ENCODE assay signal across 1 cellular context in the genomic region with DNA sequence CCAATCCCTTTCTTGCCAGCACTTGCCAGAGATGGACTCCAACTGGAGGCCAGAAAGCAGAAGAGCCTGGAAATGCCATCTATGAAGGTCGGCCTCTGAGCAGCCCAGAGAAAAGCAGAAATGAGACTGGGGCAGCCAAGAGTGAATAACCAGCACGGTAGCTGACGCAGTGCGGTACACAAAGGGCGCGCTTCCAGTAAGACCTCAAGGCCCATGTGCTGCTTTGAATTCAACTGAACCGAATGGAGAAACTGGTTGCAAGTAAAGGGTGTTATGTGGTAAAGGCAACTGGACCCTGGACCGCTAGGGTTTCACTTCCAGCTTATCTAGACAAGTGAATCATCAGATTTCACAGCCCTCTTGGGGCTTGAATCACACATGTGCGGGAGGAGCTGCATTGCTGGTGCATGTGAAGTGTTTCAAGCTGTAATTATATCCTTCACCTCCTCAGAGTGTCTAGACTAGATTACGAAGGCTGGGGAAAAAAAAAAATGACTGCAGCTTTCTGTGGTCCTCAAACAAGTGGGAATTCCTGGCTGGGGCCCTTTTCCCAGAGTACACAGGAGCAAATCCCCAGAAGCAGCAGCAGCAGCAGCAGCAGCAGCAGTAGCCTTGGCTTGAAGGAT.
A peak's percentile ranks its signal among the peaks of the same experiment; 100 is the strongest.
TF ChIP-seq lines count a peak whose summit lies in the region.

No MANE protein-coding gene starts in this region.

TF ChIP-seq in HEK293, 187 proteins besides CTCF, POLR2A, EP300 and RAD21 (continued from another document and continues in another):
- TF ChIP-seq, protein P1, sequence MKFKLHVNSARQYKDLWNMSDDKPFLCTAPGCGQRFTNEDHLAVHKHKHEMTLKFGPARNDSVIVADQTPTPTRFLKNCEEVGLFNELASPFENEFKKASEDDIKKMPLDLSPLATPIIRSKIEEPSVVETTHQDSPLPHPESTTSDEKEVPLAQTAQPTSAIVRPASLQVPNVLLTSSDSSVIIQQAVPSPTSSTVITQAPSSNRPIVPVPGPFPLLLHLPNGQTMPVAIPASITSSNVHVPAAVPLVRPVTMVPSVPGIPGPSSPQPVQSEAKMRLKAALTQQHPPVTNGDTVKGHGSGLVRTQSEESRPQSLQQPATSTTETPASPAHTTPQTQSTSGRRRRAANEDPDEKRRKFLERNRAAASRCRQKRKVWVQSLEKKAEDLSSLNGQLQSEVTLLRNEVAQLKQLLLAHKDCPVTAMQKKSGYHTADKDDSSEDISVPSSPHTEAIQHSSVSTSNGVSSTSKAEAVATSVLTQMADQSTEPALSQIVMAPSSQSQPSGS (tag by site-specific recombination; IDR thresholded peaks at IDR 0.05; ENCODE audit: low read depth), result peak; percentile 60; the same call in 1 of the 2 replicates
- TF ChIP-seq KLF7 (tag by site-specific recombination; IDR thresholded peaks at IDR 0.05; ENCODE audit: borderline replicate concordance) (no peak), ZNF76 (tag by site-specific recombination; IDR thresholded peaks at IDR 0.05; ENCODE audit: borderline replicate concordance, low read depth) (peak; percentile 24; the same call in 1 of the 2 replicates), ZNF561 (tag by site-specific recombination; IDR thresholded peaks at IDR 0.05; ENCODE audit: borderline replicate concordance) (peak; percentile 71), ZSCAN30 (tag by site-specific recombination; IDR thresholded peaks at IDR 0.05) (peak; percentile 66; the same call in 1 of the 2 replicates), ZNF654 (tag by site-specific recombination; IDR thresholded peaks at IDR 0.05; ENCODE audit: low read depth) (no peak), ZNF626 (tag by site-specific recombination; IDR thresholded peaks at IDR 0.05) (no peak), REPIN1 (tag by site-specific recombination; IDR thresholded peaks at IDR 0.05; ENCODE audit: low read depth) (no peak), ZNF341 (tag by site-specific recombination; IDR thresholded peaks at IDR 0.05; ENCODE audit: low read depth) (0 out of 2 replicates have a peak, but pooled peaks have one; percentile 31), MZF1 (tag by site-specific recombination; IDR thresholded peaks at IDR 0.05; ENCODE audit: borderline replicate concordance) (peak; percentile 80), ZNF600 (tag by site-specific recombination; IDR thresholded peaks at IDR 0.05) (peak; percentile 87), ZNF792 (tag by site-specific recombination; IDR thresholded peaks at IDR 0.05) (no peak), ZNF785 (tag by site-specific recombination; IDR thresholded peaks at IDR 0.05) (no peak), OSR2 (tag by site-specific recombination; IDR thresholded peaks at IDR 0.05) (peak; percentile 97), ZBTB21 (tag by site-specific recombination; IDR thresholded peaks at IDR 0.05) (0 out of 2 replicates have a peak, but pooled peaks have one; percentile 18), FEZF1 (tag by site-specific recombination; IDR thresholded peaks at IDR 0.05) (peak; percentile 73), GLI4 (tag by site-specific recombination; IDR thresholded peaks at IDR 0.05) (no peak), SCRT2 (tag by site-specific recombination; IDR thresholded peaks at IDR 0.05) (peak; percentile 88), ZNF112 (tag by site-specific recombination; IDR thresholded peaks at IDR 0.05) (no peak), GLIS1 (tag by site-specific recombination; IDR thresholded peaks at IDR 0.05) (peak; percentile 90), OVOL3 (tag by site-specific recombination; IDR thresholded peaks at IDR 0.05) (peak; percentile 90), ZNF2 (tag by site-specific recombination; IDR thresholded peaks at IDR 0.05) (peak; percentile 82), TCF7L2 (IDR thresholded peaks at IDR 0.05; ENCODE audit: borderline replicate concordance, low read depth, low read length) (no peak), ZNF747 (tag by site-specific recombination; IDR thresholded peaks at IDR 0.05) (no peak), ZNF629 (tag by site-specific recombination; IDR thresholded peaks at IDR 0.05) (peak; percentile 91), ZNF843 (tag by site-specific recombination; IDR thresholded peaks at IDR 0.05) (peak; percentile 91), ZNF114 (tag by site-specific recombination; IDR thresholded peaks at IDR 0.05) (no peak), TRIM28 (IDR thresholded peaks at IDR 0.05; ENCODE audit: borderline replicate concordance, low read length) (peak; percentile 96), BCL11B (tag by site-specific recombination; IDR thresholded peaks at IDR 0.05; ENCODE audit: low read depth) (no peak), SP7 (tag by site-specific recombination; IDR thresholded peaks at IDR 0.05) (peak; percentile 98), ZBTB8A (tag by site-specific recombination; IDR thresholded peaks at IDR 0.05) (peak; percentile 48), ZNF416 (tag by site-specific recombination; IDR thresholded peaks at IDR 0.05) (no peak), ZSCAN16 (tag by site-specific recombination; IDR thresholded peaks at IDR 0.05) (0 out of 2 replicates have a peak, but pooled peaks have one; percentile 41)
- TF ChIP-seq, protein P2, sequence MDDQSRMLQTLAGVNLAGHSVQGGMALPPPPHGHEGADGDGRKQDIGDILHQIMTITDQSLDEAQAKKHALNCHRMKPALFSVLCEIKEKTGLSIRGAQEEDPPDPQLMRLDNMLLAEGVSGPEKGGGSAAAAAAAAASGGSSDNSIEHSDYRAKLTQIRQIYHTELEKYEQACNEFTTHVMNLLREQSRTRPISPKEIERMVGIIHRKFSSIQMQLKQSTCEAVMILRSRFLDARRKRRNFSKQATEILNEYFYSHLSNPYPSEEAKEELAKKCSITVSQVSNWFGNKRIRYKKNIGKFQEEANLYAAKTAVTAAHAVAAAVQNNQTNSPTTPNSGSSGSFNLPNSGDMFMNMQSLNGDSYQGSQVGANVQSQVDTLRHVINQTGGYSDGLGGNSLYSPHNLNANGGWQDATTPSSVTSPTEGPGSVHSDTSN (CRISPR knock-in tag; IDR thresholded peaks at IDR 0.05), result no peak
- TF ChIP-seq, protein P3, sequence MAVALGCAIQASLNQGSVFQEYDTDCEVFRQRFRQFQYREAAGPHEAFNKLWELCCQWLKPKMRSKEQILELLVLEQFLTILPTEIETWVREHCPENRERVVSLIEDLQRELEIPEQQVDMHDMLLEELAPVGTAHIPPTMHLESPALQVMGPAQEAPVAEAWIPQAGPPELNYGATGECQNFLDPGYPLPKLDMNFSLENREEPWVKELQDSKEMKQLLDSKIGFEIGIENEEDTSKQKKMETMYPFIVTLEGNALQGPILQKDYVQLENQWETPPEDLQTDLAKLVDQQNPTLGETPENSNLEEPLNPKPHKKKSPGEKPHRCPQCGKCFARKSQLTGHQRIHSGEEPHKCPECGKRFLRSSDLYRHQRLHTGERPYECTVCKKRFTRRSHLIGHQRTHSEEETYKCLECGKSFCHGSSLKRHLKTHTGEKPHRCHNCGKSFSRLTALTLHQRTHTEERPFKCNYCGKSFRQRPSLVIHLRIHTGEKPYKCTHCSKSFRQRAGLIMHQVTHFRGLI (tag by site-specific recombination; IDR thresholded peaks at IDR 0.05), result peak; percentile 28; the same call in 1 of the 2 replicates
- TF ChIP-seq, protein P4, sequence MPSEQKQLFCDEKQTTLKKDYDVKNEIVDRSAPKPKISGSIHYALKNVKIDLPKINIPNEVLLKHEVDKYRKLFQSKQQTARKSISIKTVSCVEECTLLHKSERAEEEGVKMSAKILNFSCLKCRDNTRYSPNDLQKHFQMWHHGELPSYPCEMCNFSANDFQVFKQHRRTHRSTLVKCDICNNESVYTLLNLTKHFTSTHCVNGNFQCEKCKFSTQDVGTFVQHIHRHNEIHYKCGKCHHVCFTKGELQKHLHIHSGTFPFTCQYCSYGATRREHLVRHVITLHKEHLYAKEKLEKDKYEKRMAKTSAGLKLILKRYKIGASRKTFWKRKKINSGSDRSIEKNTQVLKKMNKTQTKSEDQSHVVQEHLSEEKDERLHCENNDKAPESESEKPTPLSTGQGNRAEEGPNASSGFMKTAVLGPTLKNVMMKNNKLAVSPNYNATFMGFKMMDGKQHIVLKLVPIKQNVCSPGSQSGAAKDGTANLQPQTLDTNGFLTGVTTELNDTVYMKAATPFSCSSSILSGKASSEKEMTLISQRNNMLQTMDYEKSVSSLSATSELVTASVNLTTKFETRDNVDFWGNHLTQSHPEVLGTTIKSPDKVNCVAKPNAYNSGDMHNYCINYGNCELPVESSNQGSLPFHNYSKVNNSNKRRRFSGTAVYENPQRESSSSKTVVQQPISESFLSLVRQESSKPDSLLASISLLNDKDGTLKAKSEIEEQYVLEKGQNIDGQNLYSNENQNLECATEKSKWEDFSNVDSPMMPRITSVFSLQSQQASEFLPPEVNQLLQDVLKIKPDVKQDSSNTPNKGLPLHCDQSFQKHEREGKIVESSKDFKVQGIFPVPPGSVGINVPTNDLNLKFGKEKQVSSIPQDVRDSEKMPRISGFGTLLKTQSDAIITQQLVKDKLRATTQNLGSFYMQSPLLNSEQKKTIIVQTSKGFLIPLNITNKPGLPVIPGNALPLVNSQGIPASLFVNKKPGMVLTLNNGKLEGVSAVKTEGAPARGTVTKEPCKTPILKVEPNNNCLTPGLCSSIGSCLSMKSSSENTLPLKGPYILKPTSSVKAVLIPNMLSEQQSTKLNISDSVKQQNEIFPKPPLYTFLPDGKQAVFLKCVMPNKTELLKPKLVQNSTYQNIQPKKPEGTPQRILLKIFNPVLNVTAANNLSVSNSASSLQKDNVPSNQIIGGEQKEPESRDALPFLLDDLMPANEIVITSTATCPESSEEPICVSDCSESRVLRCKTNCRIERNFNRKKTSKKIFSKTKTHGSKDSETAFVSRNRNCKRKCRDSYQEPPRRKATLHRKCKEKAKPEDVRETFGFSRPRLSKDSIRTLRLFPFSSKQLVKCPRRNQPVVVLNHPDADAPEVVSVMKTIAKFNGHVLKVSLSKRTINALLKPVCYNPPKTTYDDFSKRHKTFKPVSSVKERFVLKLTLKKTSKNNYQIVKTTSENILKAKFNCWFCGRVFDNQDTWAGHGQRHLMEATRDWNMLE (tag by site-specific recombination; conservative IDR thresholded peaks at IDR 0.05; ENCODE audit: low read depth), result no peak; the same call in 1 of the 2 replicates
- TF ChIP-seq, protein P5, sequence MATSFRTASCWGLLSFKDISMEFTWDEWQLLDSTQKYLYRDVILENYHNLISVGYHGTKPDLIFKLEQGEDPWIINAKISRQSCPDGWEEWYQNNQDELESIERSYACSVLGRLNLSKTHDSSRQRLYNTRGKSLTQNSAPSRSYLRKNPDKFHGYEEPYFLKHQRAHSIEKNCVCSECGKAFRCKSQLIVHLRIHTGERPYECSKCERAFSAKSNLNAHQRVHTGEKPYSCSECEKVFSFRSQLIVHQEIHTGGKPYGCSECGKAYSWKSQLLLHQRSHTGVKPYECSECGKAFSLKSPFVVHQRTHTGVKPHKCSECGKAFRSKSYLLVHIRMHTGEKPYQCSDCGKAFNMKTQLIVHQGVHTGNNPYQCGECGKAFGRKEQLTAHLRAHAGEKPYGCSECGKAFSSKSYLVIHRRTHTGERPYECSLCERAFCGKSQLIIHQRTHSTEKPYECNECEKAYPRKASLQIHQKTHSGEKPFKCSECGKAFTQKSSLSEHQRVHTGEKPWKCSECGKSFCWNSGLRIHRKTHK (tag by site-specific recombination; IDR thresholded peaks at IDR 0.05), result no peak
- TF ChIP-seq, protein P6, sequence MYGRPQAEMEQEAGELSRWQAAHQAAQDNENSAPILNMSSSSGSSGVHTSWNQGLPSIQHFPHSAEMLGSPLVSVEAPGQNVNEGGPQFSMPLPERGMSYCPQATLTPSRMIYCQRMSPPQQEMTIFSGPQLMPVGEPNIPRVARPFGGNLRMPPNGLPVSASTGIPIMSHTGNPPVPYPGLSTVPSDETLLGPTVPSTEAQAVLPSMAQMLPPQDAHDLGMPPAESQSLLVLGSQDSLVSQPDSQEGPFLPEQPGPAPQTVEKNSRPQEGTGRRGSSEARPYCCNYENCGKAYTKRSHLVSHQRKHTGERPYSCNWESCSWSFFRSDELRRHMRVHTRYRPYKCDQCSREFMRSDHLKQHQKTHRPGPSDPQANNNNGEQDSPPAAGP (tag by site-specific recombination; IDR thresholded peaks at IDR 0.05), result peak; percentile 90
- TF ChIP-seq, protein P7, sequence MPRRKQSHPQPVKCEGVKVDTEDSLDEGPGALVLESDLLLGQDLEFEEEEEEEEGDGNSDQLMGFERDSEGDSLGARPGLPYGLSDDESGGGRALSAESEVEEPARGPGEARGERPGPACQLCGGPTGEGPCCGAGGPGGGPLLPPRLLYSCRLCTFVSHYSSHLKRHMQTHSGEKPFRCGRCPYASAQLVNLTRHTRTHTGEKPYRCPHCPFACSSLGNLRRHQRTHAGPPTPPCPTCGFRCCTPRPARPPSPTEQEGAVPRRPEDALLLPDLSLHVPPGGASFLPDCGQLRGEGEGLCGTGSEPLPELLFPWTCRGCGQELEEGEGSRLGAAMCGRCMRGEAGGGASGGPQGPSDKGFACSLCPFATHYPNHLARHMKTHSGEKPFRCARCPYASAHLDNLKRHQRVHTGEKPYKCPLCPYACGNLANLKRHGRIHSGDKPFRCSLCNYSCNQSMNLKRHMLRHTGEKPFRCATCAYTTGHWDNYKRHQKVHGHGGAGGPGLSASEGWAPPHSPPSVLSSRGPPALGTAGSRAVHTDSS (tag by site-specific recombination; IDR thresholded peaks at IDR 0.05), result peak; percentile 34; the same call in 1 of the 2 replicates
- TF ChIP-seq, protein P8, sequence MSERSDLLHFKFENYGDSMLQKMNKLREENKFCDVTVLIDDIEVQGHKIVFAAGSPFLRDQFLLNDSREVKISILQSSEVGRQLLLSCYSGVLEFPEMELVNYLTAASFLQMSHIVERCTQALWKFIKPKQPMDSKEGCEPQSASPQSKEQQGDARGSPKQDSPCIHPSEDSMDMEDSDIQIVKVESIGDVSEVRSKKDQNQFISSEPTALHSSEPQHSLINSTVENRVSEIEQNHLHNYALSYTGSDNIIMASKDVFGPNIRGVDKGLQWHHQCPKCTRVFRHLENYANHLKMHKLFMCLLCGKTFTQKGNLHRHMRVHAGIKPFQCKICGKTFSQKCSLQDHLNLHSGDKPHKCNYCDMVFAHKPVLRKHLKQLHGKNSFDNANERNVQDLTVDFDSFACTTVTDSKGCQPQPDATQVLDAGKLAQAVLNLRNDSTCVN (tag by site-specific recombination; optimal IDR thresholded peaks at IDR 0.05), result peak; percentile 37
- TF ChIP-seq, protein P9, sequence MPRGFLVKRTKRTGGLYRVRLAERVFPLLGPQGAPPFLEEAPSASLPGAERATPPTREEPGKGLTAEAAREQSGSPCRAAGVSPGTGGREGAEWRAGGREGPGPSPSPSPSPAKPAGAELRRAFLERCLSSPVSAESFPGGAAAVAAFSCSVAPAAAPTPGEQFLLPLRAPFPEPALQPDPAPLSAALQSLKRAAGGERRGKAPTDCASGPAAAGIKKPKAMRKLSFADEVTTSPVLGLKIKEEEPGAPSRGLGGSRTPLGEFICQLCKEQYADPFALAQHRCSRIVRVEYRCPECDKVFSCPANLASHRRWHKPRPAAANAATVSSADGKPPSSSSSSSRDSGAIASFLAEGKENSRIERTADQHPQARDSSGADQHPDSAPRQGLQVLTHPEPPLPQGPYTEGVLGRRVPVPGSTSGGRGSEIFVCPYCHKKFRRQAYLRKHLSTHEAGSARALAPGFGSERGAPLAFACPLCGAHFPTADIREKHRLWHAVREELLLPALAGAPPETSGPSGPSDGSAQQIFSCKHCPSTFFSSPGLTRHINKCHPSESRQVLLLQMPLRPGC (tag by site-specific recombination; IDR thresholded peaks at IDR 0.05), result peak; percentile 85
